Comparison of ENCODE assay signal across 28 cellular contexts in the genomic region with DNA sequence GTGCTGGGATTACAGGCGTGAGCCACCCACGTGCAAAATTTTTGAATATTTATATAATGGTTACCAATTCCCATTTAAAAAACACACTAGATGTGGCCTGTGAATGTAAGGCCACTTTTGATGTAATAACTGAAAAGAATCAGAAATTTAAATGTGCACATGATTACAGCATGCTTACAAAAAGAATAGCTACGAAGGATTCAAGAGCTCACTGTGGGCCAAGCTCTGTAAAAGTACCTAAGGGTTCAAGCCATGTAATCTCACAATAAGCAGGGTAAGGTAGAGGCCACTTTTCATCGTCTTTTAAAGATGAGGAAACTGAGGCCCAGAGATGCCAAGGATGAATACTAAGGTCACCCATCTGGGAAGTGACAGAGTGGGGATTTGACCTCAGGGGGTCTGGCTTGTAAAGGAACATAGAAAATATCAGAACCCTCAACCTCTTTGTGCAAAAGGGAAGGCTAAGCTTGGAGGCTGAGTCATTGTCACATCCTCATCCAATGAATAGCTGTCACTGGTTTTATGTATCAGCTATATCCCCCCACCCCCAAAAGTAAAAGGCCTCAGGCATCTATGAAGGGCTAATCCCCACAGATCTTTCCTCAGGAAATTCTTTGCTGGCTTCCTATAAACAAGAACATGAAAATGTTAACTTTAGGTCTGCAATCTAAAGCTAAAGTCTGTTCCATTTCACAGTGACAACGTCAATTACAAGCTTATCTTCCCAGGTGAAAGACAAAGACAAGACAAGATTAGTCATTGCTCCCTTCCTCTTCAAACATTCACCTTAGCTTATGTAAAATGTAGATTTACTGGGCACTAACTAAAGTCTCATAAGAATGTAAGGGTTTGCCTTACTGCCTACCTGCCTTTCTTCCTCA. TPM values are rescaled to one million over a fixed set of nuclear protein-coding genes. Genes with fewer than 3 reads are reported as not detected.
DNase-seq lines count a peak whose midpoint lies in the region; ATAC-seq and TF ChIP-seq lines count a peak whose summit lies in the region.
"Had no signal": no experiment of that assay in that cellular context is flagged by ENCODE, and none has a peak within 500 bp of the region (broad histone marks: within the 10 kb centered on the region; RNA-seq: fewer than 3 reads in every experiment).

No MANE protein-coding gene starts in this region.

- H3K4me1 Mint-ChIP-seq in activated CD4-positive, alpha-beta T cell treated with anti-CD3 and anti-CD28 coated beads for 36 hours, result peaks cover 46% of the 10 kb centered on the region
- peaks cover 31% of the 10 kb centered on the region for H3K4me1 Mint-ChIP-seq in CD4-positive, alpha-beta T cell (ENCODE audit: low read depth)
- peaks cover 46% of the 10 kb centered on the region for H3K4me1 Mint-ChIP-seq in activated CD4-positive, alpha-beta memory T cell treated with anti-CD3 and anti-CD28 coated beads, Interleukin-2, amount 10 ng/mL, durations not matched to agents 7 days and 5 days
- peaks cover 50 to 65% of the 10 kb centered on the region in 2 donors for H3K4me1 Mint-ChIP-seq in immature natural killer cell
- H3K4me1 Mint-ChIP-seq: neural progenitor cell had no signal

- no peak for DNase-seq in activated CD4-positive, alpha-beta T cell treated with anti-CD3 and anti-CD28 coated beads for 36 hours
- DNase-seq in activated CD4-positive, alpha-beta T cell treated with anti-CD3 and anti-CD28 coated beads for 4 hours, result no peak
- DNase-seq in CD4-positive, alpha-beta T cell, result no peak
- no peak for DNase-seq in activated CD4-positive, alpha-beta memory T cell treated with anti-CD3 and anti-CD28 coated beads, Interleukin-2, amount 10 ng/mL, durations not matched to agents 7 days and 5 days
- DNase-seq in immature natural killer cell (no peak), NCI-H524 treated with DMSO at 0.1 percent for 48 hours (lab: John Stamatoyannopoulos, UW) (no peak), NCI-H748 treated with DMSO at 0.1 percent for 48 hours (lab: John Stamatoyannopoulos, UW) (no peak)
- DNase-seq: 8988T; activated CD4-positive, CD25-positive, alpha-beta regulatory T cell treated with anti-CD3 and anti-CD28 coated beads, Interleukin-2, amount 50 U/mL, for 72 hours; caudate nucleus; esophagus squamous epithelium; foreskin melanocyte; GOT3; Karpas-422; NCI-H1436 treated with DMSO at 0.1 percent for 48 hours; NCI-H2107; NCI-H446 treated with DMSO at 0.1 percent for 48 hours; right lobe of liver; RPMI8226; stimulated activated CD4-positive, alpha-beta T cell treated with anti-CD3 and anti-CD28 coated beads, Interleukin-12 subunit alpha, Interleukin-12 subunit beta, amount 100 ng/mL, for 4 hours; stimulated activated CD4-positive, alpha-beta T cell treated with anti-CD3 and anti-CD28 coated beads, Interleukin-4, amount 100 ng/mL, for 1 hour had no signal

- TF ChIP-seq CTCF in CD4-positive, alpha-beta T cell (IDR thresholded peaks at IDR 0.05), result no peak

- no peaks in the 10 kb centered on the region for H3K27me3 ChIP-seq in CD4-positive, alpha-beta T cell (ENCODE audit: control insufficient read depth, insufficient read depth, low read length)
- H3K27me3 ChIP-seq: ascending aorta, neural progenitor cell, right lobe of liver had no signal

- POLR2A ChIA-PET in activated CD4-positive, alpha-beta T cell treated with anti-CD3 and anti-CD28 coated beads for 36 hours (lab: Charles Lee), result interaction anchor here (0.6 to 1.1 kb wide), 6 partner anchors 9 to 120 kb away, joined by 3 to 6 read pairs (median 4); a partner anchor contains a TSS
- POLR2A ChIA-PET in CD4-positive, alpha-beta T cell (lab: Charles Lee), result interaction anchor here (1.5 kb wide), 1 partner anchor 16 kb away, joined by 3 read pairs; no protein-coding TSS in a partner anchor
- POLR2A ChIA-PET in activated CD4-positive, alpha-beta memory T cell treated with anti-CD3 and anti-CD28 coated beads, Interleukin-2, amount 10 ng/mL, durations not matched to agents 7 days and 5 days (lab: Charles Lee), result interaction anchor here (0.8 to 4.6 kb wide), 4 partner anchors 9 to 23 kb away, joined by 3 to 66 read pairs (median 33); a partner anchor contains a TSS

- H3K9me3 ChIP-seq in CD4-positive, alpha-beta T cell (ENCODE audit: control insufficient read depth, low read length), result no peaks in the 10 kb centered on the region
- H3K9me3 ChIP-seq: ascending aorta, esophagus squamous epithelium, right lobe of liver, suprapubic skin had no signal

- CTCF ChIA-PET in activated CD4-positive, alpha-beta T cell treated with anti-CD3 and anti-CD28 coated beads for 36 hours (lab: Charles Lee), result interaction anchor here (1.1 to 1.9 kb wide), 6 partner anchors 9 to 312 kb away, joined by 3 to 10 read pairs (median 6); no protein-coding TSS in a partner anchor
- CTCF ChIA-PET in CD4-positive, alpha-beta T cell (lab: Charles Lee), result no interaction called here
- CTCF ChIA-PET in activated CD4-positive, alpha-beta memory T cell treated with anti-CD3 and anti-CD28 coated beads, Interleukin-2, amount 10 ng/mL, durations not matched to agents 7 days and 5 days (lab: Charles Lee), result interaction anchor here (0.7 to 1.6 kb wide), 7 partner anchors 10 to 86 kb away, joined by 3 to 6 read pairs (median 3); a partner anchor contains a TSS

- H3K27me3 Mint-ChIP-seq in activated CD4-positive, alpha-beta T cell treated with anti-CD3 and anti-CD28 coated beads for 36 hours, result no peaks in the 10 kb centered on the region
- no peaks in the 10 kb centered on the region for H3K27me3 Mint-ChIP-seq in CD4-positive, alpha-beta T cell
- peaks cover 2% of the 10 kb centered on the region for H3K27me3 Mint-ChIP-seq in activated CD4-positive, alpha-beta memory T cell treated with anti-CD3 and anti-CD28 coated beads, Interleukin-2, amount 10 ng/mL, durations not matched to agents 7 days and 5 days
- peaks cover 0 to 8% (median 2%) of the 10 kb centered on the region in 3 donors for H3K27me3 Mint-ChIP-seq in immature natural killer cell (ENCODE audit: low read depth in 3 of 3)

- no peak for ATAC-seq in activated CD4-positive, alpha-beta T cell treated with anti-CD3 and anti-CD28 coated beads for 36 hours
- ATAC-seq in CD4-positive, alpha-beta T cell (ENCODE audit: poor library complexity), result no peak
- no peak for ATAC-seq in HG03520 (IDR thresholded peaks at IDR 0.05; ENCODE audit: unreplicated experiment)
- ATAC-seq: right lobe of liver had no signal

- H3K9me3 Mint-ChIP-seq in activated CD4-positive, alpha-beta T cell treated with anti-CD3 and anti-CD28 coated beads for 36 hours (ENCODE audit: low read depth), result no peaks in the 10 kb centered on the region
- H3K9me3 Mint-ChIP-seq in CD4-positive, alpha-beta T cell, result no peaks in the 10 kb centered on the region
- H3K9me3 Mint-ChIP-seq in activated CD4-positive, alpha-beta memory T cell treated with anti-CD3 and anti-CD28 coated beads, Interleukin-2, amount 10 ng/mL, durations not matched to agents 7 days and 5 days, result no peaks in the 10 kb centered on the region
- H3K9me3 Mint-ChIP-seq in immature natural killer cell, result no peaks in the 10 kb centered on the region
- H3K9me3 Mint-ChIP-seq: dendritic cell treated with granulocyte-macrophage colony-stimulating factor and Interleukin-4, amounts not matched to agents 40 ng/mL and 50 ng/mL, for 4 days had no signal

- intact Hi-C loops in activated CD4-positive, alpha-beta T cell treated with anti-CD3 and anti-CD28 coated beads for 36 hours (cut with DNase I, micrococcal nuclease), result no loop called here
- intact Hi-C loops in CD4-positive, alpha-beta T cell (cut with DNase I, micrococcal nuclease), result no loop called here

- no peak overlapping the region for H3K27ac ChIP-seq in CD4-positive, alpha-beta T cell (ENCODE audit: low read depth, low read length)
- H3K27ac ChIP-seq: ascending aorta, esophagus squamous epithelium, neural progenitor cell, right lobe of liver, suprapubic skin had no signal

- H3K4me3 Mint-ChIP-seq in activated CD4-positive, alpha-beta T cell treated with anti-CD3 and anti-CD28 coated beads for 36 hours, result no peak overlapping the region
- H3K4me3 Mint-ChIP-seq in CD4-positive, alpha-beta T cell, result no peak overlapping the region
- H3K4me3 Mint-ChIP-seq in activated CD4-positive, alpha-beta memory T cell treated with anti-CD3 and anti-CD28 coated beads, Interleukin-2, amount 10 ng/mL, durations not matched to agents 7 days and 5 days, result no peak overlapping the region
- H3K4me3 Mint-ChIP-seq in immature natural killer cell, result peak overlapping the region; percentile 13 to 51 (median 22)
- H3K4me3 Mint-ChIP-seq: dendritic cell treated with granulocyte-macrophage colony-stimulating factor and Interleukin-4, amounts not matched to agents 40 ng/mL and 50 ng/mL, for 4 days; neural progenitor cell had no signal

- H3K36me3 Mint-ChIP-seq in activated CD4-positive, alpha-beta T cell treated with anti-CD3 and anti-CD28 coated beads for 36 hours (ENCODE audit: low read depth), result peaks cover under 1% of the 10 kb centered on the region
- no peaks in the 10 kb centered on the region for H3K36me3 Mint-ChIP-seq in CD4-positive, alpha-beta T cell (ENCODE audit: low read depth)
- H3K36me3 Mint-ChIP-seq in activated CD4-positive, alpha-beta memory T cell treated with anti-CD3 and anti-CD28 coated beads, Interleukin-2, amount 10 ng/mL, durations not matched to agents 7 days and 5 days (ENCODE audit: low read depth), result peaks cover 7% of the 10 kb centered on the region
- H3K36me3 Mint-ChIP-seq in immature natural killer cell, result no peaks in the 10 kb centered on the region
- H3K36me3 Mint-ChIP-seq: neural progenitor cell had no signal

- H3K27ac Mint-ChIP-seq in activated CD4-positive, alpha-beta T cell treated with anti-CD3 and anti-CD28 coated beads for 36 hours, result peak overlapping the region; percentile 86
- H3K27ac Mint-ChIP-seq in CD4-positive, alpha-beta T cell, result peak overlapping the region; percentile 35
- H3K27ac Mint-ChIP-seq in activated CD4-positive, alpha-beta memory T cell treated with anti-CD3 and anti-CD28 coated beads, Interleukin-2, amount 10 ng/mL, durations not matched to agents 7 days and 5 days, result peak overlapping the region; percentile 76
- peak overlapping the region; percentile 77 to 90 (median 84) for H3K27ac Mint-ChIP-seq in immature natural killer cell
- H3K27ac Mint-ChIP-seq: dendritic cell treated with granulocyte-macrophage colony-stimulating factor and Interleukin-4, amounts not matched to agents 40 ng/mL and 50 ng/mL, for 4 days; neural progenitor cell had no signal

RNA-seq across cellular contexts. Expression of a gene that starts 17.5 kb away (rescaled TPM):
- total RNA-seq in activated CD4-positive, alpha-beta T cell treated with anti-CD3 and anti-CD28 coated beads for 36 hours, result 10 to 100 TPM; 31.8 to 33.0 TPM
- 1 to 10 TPM; 2.5 to 2.6 TPM for total RNA-seq in CD4-positive, alpha-beta T cell
- total RNA-seq in activated CD4-positive, alpha-beta memory T cell treated with anti-CD3 and anti-CD28 coated beads, Interleukin-2, amount 10 ng/mL, durations not matched to agents 7 days and 5 days, result 10 to 100 TPM; 17.3 to 18.4 TPM
- 10 to 100 TPM in 2 of 3 donors, 1 to 10 TPM in 1; 7.3 to 39.0 (median 11.0) TPM for polyA plus RNA-seq in immature natural killer cell
- total RNA-seq: lung microvascular endothelial cell, SK-MEL-5, suprapubic skin had no signal

Comparison
In these comparisons a context has a peak if more than half of its experiments do, and no peak if none do; other contexts are left out.
1. H3K27ac Mint-ChIP-seq: peak in every context shown above with its lines; median percentile 86 in activated CD4-positive, alpha-beta T cell treated with anti-CD3 and anti-CD28 coated beads for 36 hours; 84 in immature natural killer cell; 76 in activated CD4-positive, alpha-beta memory T cell treated with anti-CD3 and anti-CD28 coated beads, Interleukin-2, amount 10 ng/mL, durations not matched to agents 7 days and 5 days; 35 in CD4-positive, alpha-beta T cell.
2. H3K4me3 Mint-ChIP-seq: peak in immature natural killer cell (5 of 5); none in activated CD4-positive, alpha-beta T cell treated with anti-CD3 and anti-CD28 coated beads for 36 hours (single experiment), CD4-positive, alpha-beta T cell (single experiment) and activated CD4-positive, alpha-beta memory T cell treated with anti-CD3 and anti-CD28 coated beads, Interleukin-2, amount 10 ng/mL, durations not matched to agents 7 days and 5 days (single experiment).
3. RNA of a gene that starts 17.5 kb away (total RNA-seq): 31.8 to 33.0 TPM in activated CD4-positive, alpha-beta T cell treated with anti-CD3 and anti-CD28 coated beads for 36 hours and 17.3 to 18.4 TPM in activated CD4-positive, alpha-beta memory T cell treated with anti-CD3 and anti-CD28 coated beads, Interleukin-2, amount 10 ng/mL, durations not matched to agents 7 days and 5 days; 2.5 to 2.6 TPM in CD4-positive, alpha-beta T cell; every median in the first group is over 4 times any median in the second.